In genomic region chrX:13110427-13111324, GRCh38 we compare ENCODE assay signal across 1 cellular context.
TF ChIP-seq lines count a peak whose summit lies in the region.

No MANE protein-coding gene starts in this region.

TF ChIP-seq in HepG2, 621 proteins besides CTCF, POLR2A, EP300 and RAD21 (continued from another document):
- no peak for TF ChIP-seq BCLAF1 (IDR thresholded peaks at IDR 0.05)
- TF ChIP-seq STAG1 (CRISPR knock-in tag; IDR thresholded peaks at IDR 0.05): no peak
- no peak for TF ChIP-seq ZNF792 (CRISPR knock-in tag; IDR thresholded peaks at IDR 0.05)
- no peak for TF ChIP-seq ZNF780A (CRISPR knock-in tag; IDR thresholded peaks at IDR 0.05)
- no peak for TF ChIP-seq PITX1 (CRISPR knock-in tag; IDR thresholded peaks at IDR 0.05)
- TF ChIP-seq JUN (CRISPR knock-in tag; IDR thresholded peaks at IDR 0.05): no peak
- TF ChIP-seq ZBTB44 (CRISPR knock-in tag; IDR thresholded peaks at IDR 0.05): no peak
- no peak for TF ChIP-seq FIP1L1 (IDR thresholded peaks at IDR 0.05; ENCODE audit: borderline replicate concordance, insufficient read depth, low read depth, low read length)
- TF ChIP-seq TP53 (CRISPR knock-in tag; conservative IDR thresholded peaks at IDR 0.05): no peak
